9 cellular contexts compared by ENCODE assay signal in genomic region chr7:79298145-79298760, GRCh38.
DNase-seq lines count a peak whose midpoint lies in the region; ATAC-seq, FAIRE-seq and TF ChIP-seq lines count a peak whose summit lies in the region.
"Had no signal": no experiment of that assay in that cellular context is flagged by ENCODE, and none has a peak within 500 bp of the region (broad histone marks: within the 10 kb centered on the region; RNA-seq: fewer than 3 reads in every experiment).

No MANE protein-coding gene starts in this region.

- WGBS in aorta, 2 donors = 65 to 66% methylated on average over 3 of the region's 3 CpGs

- ATAC-seq in GM19351 (IDR thresholded peaks at IDR 0.05; ENCODE audit: unreplicated experiment) = peak; percentile 69
- ATAC-seq in HG02588 (IDR thresholded peaks at IDR 0.05; ENCODE audit: unreplicated experiment) = no peak
- ATAC-seq in aorta (ENCODE audit: low FRiP score) = no peak
- ATAC-seq in left ventricle myocardium superior = no peak

- H3K36me3 ChIP-seq in bronchial epithelial cell (ENCODE audit: control insufficient read depth, insufficient read depth, low read length) (no peaks in the 10 kb centered on the region), aorta (ENCODE audit: control insufficient read depth in 1 of 2, insufficient read depth in 2 of 2, low read length in 1 of 2) (no peaks in the 10 kb centered on the region)
- H3K36me3 ChIP-seq: neutrophil had no signal

- DNase-seq in COLO668 (lab: John Stamatoyannopoulos, UW; ENCODE audit: unreplicated experiment) (peak; percentile 23), NCI-H460 (ENCODE audit: extremely low read depth, low read depth) (peak; percentile 48), bronchial epithelial cell (ENCODE audit: low read depth) (peak; percentile 71), medulla oblongata (ENCODE audit: extremely low spot score) (peak; percentile 88), aorta (no peak), left ventricle myocardium superior (no peak)

- H3K27ac ChIP-seq in aorta (ENCODE audit: low read depth in 1 of 2, low read length in 2 of 2) = no peak overlapping the region
- H3K27ac ChIP-seq: neutrophil had no signal

- no peak overlapping the region for H3K4me3 ChIP-seq in bronchial epithelial cell (ENCODE audit: low read depth, low read length)
- H3K4me3 ChIP-seq in aorta (ENCODE audit: low read length in 2 of 2) = no peak overlapping the region

- peak; percentile 57 for TF ChIP-seq CTCF in bronchial epithelial cell (IDR thresholded peaks at IDR 0.05; ENCODE audit: insufficient read depth, low read length, severe bottlenecking)

- no peaks in the 10 kb centered on the region for H3K4me1 ChIP-seq in aorta (ENCODE audit: control insufficient read depth in 1 of 2, insufficient read depth in 2 of 2, low read length in 2 of 2)

- intact Hi-C loops in aorta (cut with DNase I) = no loop called here
- intact Hi-C loops in left ventricle myocardium superior (cut with micrococcal nuclease) = loop anchor here (10.0 kb wide), 1 partner anchor 157 kb away; the partner anchor contains the start of gene MAGI2

- no peaks in the 10 kb centered on the region for H3K27me3 ChIP-seq in bronchial epithelial cell (ENCODE audit: control insufficient read depth, insufficient read depth, low read length)
- no peaks in the 10 kb centered on the region for H3K27me3 ChIP-seq in aorta (ENCODE audit: control insufficient read depth in 1 of 2, insufficient read depth in 2 of 2, low read length in 1 of 2)

- FAIRE-seq in bronchial epithelial cell (lab: Jason Lieb, UNC) = no peak

- H3K9me3 ChIP-seq in aorta (ENCODE audit: control insufficient read depth, low read length) = no peaks in the 10 kb centered on the region
- H3K9me3 ChIP-seq: neutrophil had no signal

Comparison
In these comparisons a context has a peak if more than half of its experiments do, and no peak if none do; other contexts are left out.
1. DNase-seq: peak in COLO668 (single experiment), NCI-H460 (single experiment), bronchial epithelial cell (single experiment) and medulla oblongata (single experiment); none in aorta (0 of 2) and left ventricle myocardium superior (single experiment).